ENCODE assay signal across 19 cellular contexts in genomic region chr3:58398669-58399333, GRCh38. TPM values are rescaled to one million over a fixed set of nuclear protein-coding genes. Genes with fewer than 3 reads are reported as not detected.
DNase-seq lines count a peak whose midpoint lies in the region; ATAC-seq and TF ChIP-seq lines count a peak whose summit lies in the region.
"Had no signal": no experiment of that assay in that cellular context is flagged by ENCODE, and none has a peak within 500 bp of the region (broad histone marks: within the 10 kb centered on the region; RNA-seq: fewer than 3 reads in every experiment).

No MANE protein-coding gene starts in this region.

- H3K4me1 Mint-ChIP-seq in mesothelial cell of epicardium: peaks cover 7% of the 10 kb centered on the region
- no peaks in the 10 kb centered on the region for H3K4me1 Mint-ChIP-seq in activated naive CD4-positive, alpha-beta T cell treated with anti-CD3 and anti-CD28 coated beads for 36 hours (ENCODE audit: low read depth)

- H3K4me3 Mint-ChIP-seq in mesothelial cell of epicardium: no peak overlapping the region
- no peak overlapping the region for H3K4me3 Mint-ChIP-seq in activated naive CD4-positive, alpha-beta T cell treated with anti-CD3 and anti-CD28 coated beads for 36 hours
- H3K4me3 Mint-ChIP-seq: CD4-positive, alpha-beta T cell had no signal

- no peak overlapping the region for H3K4me3 ChIP-seq in heart right ventricle
- H3K4me3 ChIP-seq: GM12878 had no signal

- 43 to 60% methylated on average over 9 of the region's 9 CpGs for WGBS in heart right ventricle, 2 donors

- no peaks in the 10 kb centered on the region for H3K27me3 ChIP-seq in heart right ventricle

- H3K27me3 Mint-ChIP-seq in mesothelial cell of epicardium (ENCODE audit: low read depth): no peaks in the 10 kb centered on the region
- H3K27me3 Mint-ChIP-seq in activated naive CD4-positive, alpha-beta T cell treated with anti-CD3 and anti-CD28 coated beads for 36 hours (ENCODE audit: low read depth): no peaks in the 10 kb centered on the region
- H3K27me3 Mint-ChIP-seq: CD4-positive, alpha-beta T cell had no signal

- DNase-seq in Ammon's horn (ENCODE audit: low spot score) (peak; percentile 62), heart right ventricle (peak in 1 of 2 donors; percentile 51), mesothelial cell of epicardium (ENCODE audit: low spot score in 2 of 2, unreplicated experiment in 2 of 2) (no peak), NOMO-1 treated with dmso at 0.1 percent for 144 hours (lab: John Stamatoyannopoulos, UW; ENCODE audit: unreplicated experiment) (no peak), KG1 (lab: John Stamatoyannopoulos, UW) (no peak), NCI-H446 (lab: John Stamatoyannopoulos, UW) (no peak)
- DNase-seq in activated naive CD4-positive, alpha-beta T cell treated with anti-CD3 and anti-CD28 coated beads for 36 hours: no peak
- DNase-seq: Caco-2; CD4-positive, alpha-beta T cell; GF-D8; NCI-H1417; NCI-H187; NCI-H2107; NCI-H510A treated with DMSO at 0.1 percent for 48 hours; NCI-H774; SIG-M5 had no signal

- CTCF ChIA-PET in activated naive CD4-positive, alpha-beta T cell treated with anti-CD3 and anti-CD28 coated beads for 36 hours (lab: Charles Lee): interaction anchor here (0.7 to 1.2 kb wide), 2 partner anchors 92 to 592 kb away, joined by 3 read pairs; no protein-coding TSS in a partner anchor

- H3K27ac ChIP-seq in angular gyrus (ENCODE audit: low read depth, low read length) (peak overlapping the region; percentile 13), heart right ventricle (peak overlapping the region in 9 of 10 donors; percentile 5 to 78 (median 58))
- H3K27ac ChIP-seq: KMS-11 had no signal

- H3K4me1 ChIP-seq in heart right ventricle: peaks cover 0 to 20% (median 13%) of the 10 kb centered on the region in 9 donors

- peak overlapping the region; percentile 34 for H3K27ac Mint-ChIP-seq in mesothelial cell of epicardium
- H3K27ac Mint-ChIP-seq in activated naive CD4-positive, alpha-beta T cell treated with anti-CD3 and anti-CD28 coated beads for 36 hours: no peak overlapping the region
- H3K27ac Mint-ChIP-seq: CD4-positive, alpha-beta T cell had no signal

- H3K36me3 Mint-ChIP-seq in mesothelial cell of epicardium: peaks cover 8% of the 10 kb centered on the region
- H3K36me3 Mint-ChIP-seq in activated naive CD4-positive, alpha-beta T cell treated with anti-CD3 and anti-CD28 coated beads for 36 hours (ENCODE audit: low read depth): peaks cover 18% of the 10 kb centered on the region

- peaks cover 0 to 96% (median 36%) of the 10 kb centered on the region in 9 donors for H3K36me3 ChIP-seq in heart right ventricle

- no peaks in the 10 kb centered on the region for H3K9me3 Mint-ChIP-seq in mesothelial cell of epicardium
- H3K9me3 Mint-ChIP-seq in activated naive CD4-positive, alpha-beta T cell treated with anti-CD3 and anti-CD28 coated beads for 36 hours: no peaks in the 10 kb centered on the region
- H3K9me3 Mint-ChIP-seq: CD4-positive, alpha-beta T cell had no signal

- intact Hi-C loops in heart right ventricle (cut with DNase I): loop anchor here in 1 of 10 donors (2.0 kb wide), 1 partner anchor 20 kb away; no protein-coding TSS in a partner anchor
- intact Hi-C loops in activated naive CD4-positive, alpha-beta T cell treated with anti-CD3 and anti-CD28 coated beads for 36 hours (cut with micrococcal nuclease): no loop called here

- TF ChIP-seq CTCF in heart right ventricle (IDR thresholded peaks at IDR 0.05): no peak
- TF ChIP-seq CTCF in mesothelial cell of epicardium (IDR thresholded peaks at IDR 0.05; ENCODE audit: unreplicated experiment): no peak

- no peaks in the 10 kb centered on the region for H3K9me3 ChIP-seq in heart right ventricle
- H3K9me3 ChIP-seq: Caco-2 had no signal

- ATAC-seq in heart right ventricle: peak; percentile 59 to 91 (median 82)
- ATAC-seq: GM12878 had no signal

RNA-seq across cellular contexts. Expression of gene PDHB, which starts 34.8 kb away (rescaled TPM):
- 100 to 1,000 TPM; 170 to 255 (median 217) TPM for total RNA-seq in heart right ventricle
- polyA plus RNA-seq in heart right ventricle: 100 to 1,000 TPM; 140 to 157 TPM
- 63.1 to 69.4 TPM (median 64.4 TPM) in 3 replicates for total RNA-seq in mesothelial cell of epicardium
- 10 to 100 TPM; 51.6 to 53.7 TPM for total RNA-seq in activated naive CD4-positive, alpha-beta T cell treated with anti-CD3 and anti-CD28 coated beads for 36 hours
